Comparison of ENCODE assay signal across 8 cellular contexts in genomic region chr15:68578175-68578959, GRCh38. TPM values are rescaled to one million over a fixed set of nuclear protein-coding genes. Genes with fewer than 3 reads are reported as not detected.
A peak's percentile ranks its signal among the peaks of the same experiment; 100 is the strongest.
DNase-seq lines count a peak whose midpoint lies in the region; ATAC-seq lines count a peak whose summit lies in the region.

No MANE protein-coding gene starts in this region.

- H3K27me3 Mint-ChIP-seq in T-helper 1 cell treated with Interleukin-12 subunit alpha and Interleukin-12 subunit beta and Interleukin-4 antibody, amounts not matched to agents 30 μg/mL and 1 μg/mL, for 36 hours (ENCODE audit: low read depth), result peaks cover 61% of the 10 kb centered on the region

- no peaks in the 10 kb centered on the region for H3K27me3 ChIP-seq in adipocyte (replicated peaks; ENCODE audit: control insufficient read depth, insufficient read depth, low read length)
- H3K27me3 ChIP-seq in neuron (ENCODE audit: insufficient read depth, low read length), result peaks cover 4% of the 10 kb centered on the region

- peak overlapping the region; percentile 67 for H3K4me3 Mint-ChIP-seq in T-helper 1 cell treated with Interleukin-12 subunit alpha and Interleukin-12 subunit beta and Interleukin-4 antibody, amounts not matched to agents 30 μg/mL and 1 μg/mL, for 36 hours

- DNase-seq in T-helper 1 cell, result no peak
- DNase-seq in NCI-H774 (lab: John Stamatoyannopoulos, UW), result peak; percentile 38
- DNase-seq in adipocyte (ENCODE audit: low read depth), result peak; percentile 86
- peak; percentile 88 for DNase-seq in Right ventricle myocardium inferior (ENCODE audit: missing footprints)

- peaks cover 40% of the 10 kb centered on the region for H3K4me1 ChIP-seq in adipocyte (ENCODE audit: control insufficient read depth, insufficient read depth, low read length)
- peaks cover 25% of the 10 kb centered on the region for H3K4me1 ChIP-seq in neuron (ENCODE audit: insufficient read depth, low read length)

- H2AFZ ChIP-seq in neuron (ENCODE audit: low read depth, low read length), result peak overlapping the region; percentile 84

- H3K27ac Mint-ChIP-seq in T-helper 1 cell treated with Interleukin-12 subunit alpha and Interleukin-12 subunit beta and Interleukin-4 antibody, amounts not matched to agents 30 μg/mL and 1 μg/mL, for 36 hours, result no peak overlapping the region

- peak; percentile 83 for ATAC-seq in Right ventricle myocardium inferior
- no peak for ATAC-seq in GM21619 (IDR thresholded peaks at IDR 0.05; ENCODE audit: unreplicated experiment)
- ATAC-seq in GM18858 (IDR thresholded peaks at IDR 0.05; ENCODE audit: unreplicated experiment), result no peak

- H3K9me3 ChIP-seq in adipocyte (ENCODE audit: control insufficient read depth, low read length), result no peaks in the 10 kb centered on the region
- no peaks in the 10 kb centered on the region for H3K9me3 ChIP-seq in neuron (ENCODE audit: low read length)

- intact Hi-C loops in Right ventricle myocardium inferior (cut with DNase I), result loop anchor here (1.0 to 5.0 kb wide), 4 partner anchors 30 to 96 kb away; no protein-coding TSS in a partner anchor

- peaks cover 9% of the 10 kb centered on the region for H3K4me1 Mint-ChIP-seq in T-helper 1 cell treated with Interleukin-12 subunit alpha and Interleukin-12 subunit beta and Interleukin-4 antibody, amounts not matched to agents 30 μg/mL and 1 μg/mL, for 36 hours (ENCODE audit: low read depth)

- peaks cover 1% of the 10 kb centered on the region for H3K36me3 Mint-ChIP-seq in T-helper 1 cell treated with Interleukin-12 subunit alpha and Interleukin-12 subunit beta and Interleukin-4 antibody, amounts not matched to agents 30 μg/mL and 1 μg/mL, for 36 hours (ENCODE audit: low read depth)

- no peaks in the 10 kb centered on the region for H3K9me3 Mint-ChIP-seq in T-helper 1 cell treated with Interleukin-12 subunit alpha and Interleukin-12 subunit beta and Interleukin-4 antibody, amounts not matched to agents 30 μg/mL and 1 μg/mL, for 36 hours

- H3K36me3 ChIP-seq in adipocyte (ENCODE audit: control insufficient read depth, insufficient read depth, low read length, severe bottlenecking), result no peaks in the 10 kb centered on the region
- no peaks in the 10 kb centered on the region for H3K36me3 ChIP-seq in neuron (ENCODE audit: insufficient read depth, low read length)

- peak overlapping the region; percentile 84 for H3K4me3 ChIP-seq in adipocyte (ENCODE audit: low read length)
- H3K4me3 ChIP-seq in neuron (ENCODE audit: low read length), result peak overlapping the region; percentile 56

- peak overlapping the region; percentile 78 for H3K9ac ChIP-seq in adipocyte (ENCODE audit: low read length)

RNA-seq across cellular contexts. Expression of gene CORO2B, which starts 0.4 kb away (rescaled TPM):
- 8.5 TPM for total RNA-seq in Right ventricle myocardium inferior

Comparison
In these comparisons a context has a peak if more than half of its experiments do, and no peak if none do; other contexts are left out.
1. DNase-seq: peak in NCI-H774 (single experiment), adipocyte (single experiment) and Right ventricle myocardium inferior (single experiment); none in T-helper 1 cell (0 of 5).